Comparison of ENCODE assay signal across 8 cellular contexts in the genomic region with DNA sequence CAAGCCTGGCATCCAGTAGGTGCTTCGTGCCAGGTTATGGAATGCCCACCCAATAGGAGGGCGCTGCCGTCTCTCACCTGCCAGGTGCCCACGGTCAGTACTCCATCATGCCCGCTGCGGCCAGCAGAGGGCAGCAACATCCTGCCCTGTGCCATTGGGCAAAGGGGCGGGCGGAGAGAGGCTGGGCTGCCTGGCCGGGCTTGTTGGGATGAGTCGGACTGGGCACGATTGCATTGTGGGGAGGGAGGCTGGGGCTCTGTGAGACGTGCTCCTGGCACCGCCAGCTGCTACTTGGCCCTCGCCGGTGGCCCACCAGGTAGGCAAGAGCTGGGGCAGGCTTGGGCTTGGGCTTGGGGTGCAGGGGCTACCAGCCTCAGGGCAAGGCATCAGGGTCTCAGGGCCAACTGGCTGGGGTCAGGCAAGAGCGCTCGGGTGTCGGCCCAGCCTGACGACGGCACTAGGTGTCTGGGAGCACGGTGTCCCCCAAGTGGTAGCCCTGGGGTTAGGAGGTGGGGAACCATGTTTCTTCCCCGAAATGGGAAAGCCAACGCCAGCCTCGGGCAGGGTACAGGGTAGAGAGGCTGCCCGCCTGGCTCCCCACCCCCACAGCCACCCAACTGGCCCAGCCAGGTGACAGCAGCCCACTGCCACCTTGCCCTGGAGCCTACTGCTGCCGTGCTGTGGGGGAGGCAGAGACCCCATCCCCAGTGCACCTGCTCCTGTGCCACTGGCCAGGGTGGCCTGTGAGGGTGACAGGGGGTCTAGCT. TPM values are rescaled to one million over a fixed set of nuclear protein-coding genes. Genes with fewer than 3 reads are reported as not detected.
A peak's percentile ranks its signal among the peaks of the same experiment; 100 is the strongest.
DNase-seq lines count a peak whose midpoint lies in the region; ATAC-seq and TF ChIP-seq lines count a peak whose summit lies in the region.

A gene (plus strand): TSS at position 261 of the 767 bp plus-strand sequence. CDS start 1,287 bp downstream, outside the sequence.

- H3K4me1 ChIP-seq in uterus, result no peaks in the 10 kb centered on the region

- no peaks in the 10 kb centered on the region for H3K36me3 Mint-ChIP-seq in T-helper 2 cell treated with Interferon-gamma antibody and Interleukin-4, amounts not matched to agents 5 μg/mL and 100 μg/mL, for 36 hours (ENCODE audit: low read depth)

- H3K27ac ChIP-seq in AG04450 (ENCODE audit: low read depth, low read length), result no peak within 1 kb of the TSS
- H3K27ac ChIP-seq in uterus, result peak within 1 kb of the TSS; percentile 25 to 77

- POLR2A ChIA-PET in AG04450 (lab: Yijun Ruan, JAX), result no interaction called here

- DNase-seq in AG04450 (ENCODE audit: low read depth, low spot score) (peak; percentile 21), NCI-H1105 (lab: John Stamatoyannopoulos, UW) (peak; percentile 91), amygdala (lab: John Stamatoyannopoulos, UW) (peak in 55 of 56 donors; percentile 13 to 94 (median 72)), left cardiac atrium (peak; percentile 83), putamen (ENCODE audit: low spot score) (peak; percentile 86), uterus (peak; percentile 70 to 81)
- DNase-seq in T-helper 2 cell treated with Interferon-gamma antibody and Interleukin-4, amounts not matched to agents 5 μg/mL and 100 μg/mL, for 36 hours (ENCODE audit: low spot score), result peak; percentile 56

- no peak within 1 kb of the TSS for H3K4me3 Mint-ChIP-seq in T-helper 2 cell treated with Interferon-gamma antibody and Interleukin-4, amounts not matched to agents 5 μg/mL and 100 μg/mL, for 36 hours

- CTCF ChIA-PET in AG04450 (lab: Charles Lee), result interaction anchor here (0.6 to 2.5 kb wide), 6 partner anchors 9 to 292 kb away, joined by 3 to 33 read pairs (median 6); no protein-coding TSS in a partner anchor

- H3K4me1 Mint-ChIP-seq in T-helper 2 cell treated with Interferon-gamma antibody and Interleukin-4, amounts not matched to agents 5 μg/mL and 100 μg/mL, for 36 hours (ENCODE audit: low read depth), result peaks cover 5% of the 10 kb centered on the region

- intact Hi-C loops in left cardiac atrium (cut with DNase I), result loop anchor here (5.0 kb wide), 2 partner anchors 188 to 193 kb away; no protein-coding TSS in a partner anchor
- intact Hi-C loops in uterus (cut with DNase I; ENCODE audit: low total_unique reads), result loop anchor here (5.0 kb wide), 1 partner anchor 188 kb away; no protein-coding TSS in a partner anchor

- H3K27me3 ChIP-seq in AG04450 (ENCODE audit: control insufficient read depth, insufficient read depth, low read length) (no peaks in the 10 kb centered on the region), uterus (no peaks in the 10 kb centered on the region)

- no peaks in the 10 kb centered on the region for H3K36me3 ChIP-seq in uterus

- H3K9me3 ChIP-seq in AG04450 (ENCODE audit: control insufficient read depth, insufficient read depth, low read length) (no peaks in the 10 kb centered on the region), uterus (no peaks in the 10 kb centered on the region)

- H3K4me3 ChIP-seq in AG04450 (ENCODE audit: low read depth, low read length), result peak within 1 kb of the TSS; percentile 59
- peak within 1 kb of the TSS in 1 of 2 donors; percentile 13 for H3K4me3 ChIP-seq in uterus

- no peaks in the 10 kb centered on the region for H3K27me3 Mint-ChIP-seq in T-helper 2 cell treated with Interferon-gamma antibody and Interleukin-4, amounts not matched to agents 5 μg/mL and 100 μg/mL, for 36 hours (ENCODE audit: low read depth)

- TF ChIP-seq CTCF in AG04450 (IDR thresholded peaks at IDR 0.05; ENCODE audit: low read depth, low read length) (peak; percentile 75), uterus (IDR thresholded peaks at IDR 0.05) (peak; percentile 74 to 89 (median 80))

- no peak within 1 kb of the TSS for H3K27ac Mint-ChIP-seq in T-helper 2 cell treated with Interferon-gamma antibody and Interleukin-4, amounts not matched to agents 5 μg/mL and 100 μg/mL, for 36 hours

- no peaks in the 10 kb centered on the region for H3K9me3 Mint-ChIP-seq in T-helper 2 cell treated with Interferon-gamma antibody and Interleukin-4, amounts not matched to agents 5 μg/mL and 100 μg/mL, for 36 hours

- peak; percentile 69 for ATAC-seq in GM18909 (IDR thresholded peaks at IDR 0.05; ENCODE audit: poor library complexity, unreplicated experiment)
- ATAC-seq in left cardiac atrium, result peak; percentile 81 to 84

- peak in 1 of 2 donors; percentile 29 for TF ChIP-seq POLR2A in uterus (IDR thresholded peaks at IDR 0.05)

RNA-seq across cellular contexts. Expression of the gene that starts here (rescaled TPM):
- polyA plus RNA-seq in AG04450 (2011; rRNA removed), result 4.6 and 5.5 TPM in 2 replicates
- polyA minus RNA-seq in AG04450 (2011; rRNA and poly(A)+ RNA removed), result 4.8 and 6.8 TPM in 2 replicates
- total RNA-seq in left cardiac atrium (1 to 10 TPM; 5.9 to 7.1 TPM), uterus (10 to 100 TPM in 1 of 4 donors, 1 to 10 TPM in 3; 1.5 to 50.7 (median 5.1) TPM)

Comparison
In these comparisons a context has a peak if more than half of its experiments do, and no peak if none do; other contexts are left out.
1. DNase-seq: peak in every context shown above with its lines; median percentile 91 in NCI-H1105; 86 in putamen; 83 in left cardiac atrium; 76 in uterus; 72 in amygdala; 56 in T-helper 2 cell treated with Interferon-gamma antibody and Interleukin-4, amounts not matched to agents 5 μg/mL and 100 μg/mL, for 36 hours; 21 in AG04450.